10 cellular contexts compared by ENCODE assay signal in the genomic region with DNA sequence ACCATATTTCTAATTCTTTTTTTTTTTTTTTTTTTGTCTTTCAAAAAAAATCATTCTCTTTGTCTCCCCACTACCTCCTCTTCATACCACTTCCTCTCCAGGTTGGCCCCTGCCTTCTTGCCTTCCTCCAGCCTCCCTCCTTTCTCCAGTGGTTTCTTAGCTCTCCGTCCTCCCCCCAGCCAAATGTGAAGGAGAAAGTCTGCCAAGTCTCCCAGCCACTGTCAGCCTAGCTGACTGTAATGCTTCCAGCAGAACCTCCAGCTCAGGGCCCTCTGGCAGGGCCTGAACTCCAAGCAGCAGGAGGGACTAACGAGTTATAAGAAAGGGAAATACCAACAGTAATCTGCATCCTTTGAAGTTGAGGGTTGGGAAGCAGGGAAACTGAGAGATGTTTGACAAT. TPM values are rescaled to one million over a fixed set of nuclear protein-coding genes. Genes with fewer than 3 reads are reported as not detected.
DNase-seq lines count a peak whose midpoint lies in the region; ATAC-seq and TF ChIP-seq lines count a peak whose summit lies in the region.
"Had no signal": no experiment of that assay in that cellular context is flagged by ENCODE, and none has a peak within 500 bp of the region (broad histone marks: within the 10 kb centered on the region; RNA-seq: fewer than 3 reads in every experiment).

No MANE protein-coding gene starts in this region.

- 39% methylated on average over 2 of the region's 2 CpGs for whole genome bisulfite sequencing in smooth muscle cell (ENCODE audit: low lambda C conversion rate)

- peaks cover 22% of the 10 kb centered on the region for H3K4me1 Mint-ChIP-seq in GM23338
- peaks cover 0 to 2% of the 10 kb centered on the region in 2 donors for H3K4me1 Mint-ChIP-seq in natural killer cell treated with Interleukin-12 subunit alpha and Interleukin-12 subunit beta and Interleukin-15 and Interleukin-18, amount 100 ng/mL, for 72 hours (ENCODE audit: low read depth in 2 of 2)

- H4K20me1 ChIP-seq in GM23338 (replicated peaks; ENCODE audit: insufficient read depth) (no peaks in the 10 kb centered on the region), smooth muscle cell (ENCODE audit: low read depth) (no peaks in the 10 kb centered on the region)

- H3K9me3 ChIP-seq in ascending aorta (no peaks in the 10 kb centered on the region), smooth muscle cell (replicated peaks; ENCODE audit: low read depth) (no peaks in the 10 kb centered on the region)

- no peaks in the 10 kb centered on the region for H3K9me3 Mint-ChIP-seq in GM23338
- H3K9me3 Mint-ChIP-seq in natural killer cell treated with Interleukin-12 subunit alpha and Interleukin-12 subunit beta and Interleukin-15 and Interleukin-18, amount 100 ng/mL, for 72 hours = peaks cover 2% of the 10 kb centered on the region
- H3K9me3 Mint-ChIP-seq: nephron progenitor cell had no signal

- H3K4me1 ChIP-seq in GM23338 (ENCODE audit: insufficient read depth) (peaks cover 20% of the 10 kb centered on the region), ascending aorta (peaks cover 0 to 19% of the 10 kb centered on the region in 2 donors), smooth muscle cell (ENCODE audit: low read depth) (no peaks in the 10 kb centered on the region)

- H3K79me2 ChIP-seq in GM23338 (replicated peaks; ENCODE audit: insufficient read depth) (no peaks in the 10 kb centered on the region), smooth muscle cell (ENCODE audit: low read depth) (no peaks in the 10 kb centered on the region)

- H3K27ac Mint-ChIP-seq in GM23338 = no peak overlapping the region
- H3K27ac Mint-ChIP-seq in natural killer cell treated with Interleukin-12 subunit alpha and Interleukin-12 subunit beta and Interleukin-15 and Interleukin-18, amount 100 ng/mL, for 72 hours = no peak overlapping the region
- H3K27ac Mint-ChIP-seq: nephron progenitor cell had no signal

- H3K27me3 Mint-ChIP-seq in GM23338 (ENCODE audit: insufficient read depth, low read depth, poor library complexity) = no peaks in the 10 kb centered on the region
- H3K27me3 Mint-ChIP-seq in natural killer cell treated with Interleukin-12 subunit alpha and Interleukin-12 subunit beta and Interleukin-15 and Interleukin-18, amount 100 ng/mL, for 72 hours = peaks cover 7 to 9% of the 10 kb centered on the region in 2 donors

- H3K27me3 ChIP-seq in GM23338 (ENCODE audit: insufficient read depth) (no peaks in the 10 kb centered on the region), ascending aorta (no peaks in the 10 kb centered on the region), smooth muscle cell (ENCODE audit: low read depth) (no peaks in the 10 kb centered on the region)

- intact Hi-C loops in ascending aorta (cut with DNase I) = loop anchor here (5.0 kb wide), 1 partner anchor 35 kb away; a partner anchor contains a TSS

- TF ChIP-seq CTCF in GM23338 (conservative IDR thresholded peaks at IDR 0.05; ENCODE audit: low read depth in 2 of 2) (no peak), ascending aorta (IDR thresholded peaks at IDR 0.05) (no peak), smooth muscle cell (IDR thresholded peaks at IDR 0.05; ENCODE audit: borderline replicate concordance, insufficient read depth, poor library complexity, severe bottlenecking) (no peak)

- H2AFZ ChIP-seq in GM23338 (no peak overlapping the region), smooth muscle cell (ENCODE audit: low read depth) (peak overlapping the region; percentile 78)

- no peaks in the 10 kb centered on the region for H3K36me3 Mint-ChIP-seq in GM23338 (ENCODE audit: low read depth)
- H3K36me3 Mint-ChIP-seq in natural killer cell treated with Interleukin-12 subunit alpha and Interleukin-12 subunit beta and Interleukin-15 and Interleukin-18, amount 100 ng/mL, for 72 hours = no peaks in the 10 kb centered on the region

- H3K4me3 Mint-ChIP-seq in GM23338 = no peak overlapping the region
- no peak overlapping the region for H3K4me3 Mint-ChIP-seq in natural killer cell treated with Interleukin-12 subunit alpha and Interleukin-12 subunit beta and Interleukin-15 and Interleukin-18, amount 100 ng/mL, for 72 hours
- H3K4me3 Mint-ChIP-seq: nephron progenitor cell had no signal

- peak overlapping the region; percentile 76; the same call in 1 of the 2 replicates for H3K27ac ChIP-seq in GM23338 (ENCODE audit: low read depth)
- H3K27ac ChIP-seq in ascending aorta = peak overlapping the region; percentile 48 to 87
- peak overlapping the region; percentile 32 for H3K27ac ChIP-seq in smooth muscle cell (ENCODE audit: low read depth)

- no peaks in the 10 kb centered on the region for H3F3A ChIP-seq in GM23338 (replicated peaks; ENCODE audit: low read depth)
- peaks cover 17% of the 10 kb centered on the region for H3F3A ChIP-seq in smooth muscle cell (ENCODE audit: low read depth)

- no peak overlapping the region for H3K9ac ChIP-seq in smooth muscle cell (ENCODE audit: low read depth)

- DNase-seq in GM23338 (ENCODE audit: low spot score) (peak; percentile 69), ascending aorta (ENCODE audit: low spot score in 2 of 2) (peak in 1 of 2 donors; percentile 71), iPS DF 19.7 (ENCODE audit: low read depth, low spot score) (peak; percentile 45), smooth muscle cell (lab: John Stamatoyannopoulos, UW; ENCODE audit: unreplicated experiment) (no peak), OCI-M2 (lab: John Stamatoyannopoulos, UW; ENCODE audit: unreplicated experiment) (no peak)
- DNase-seq in natural killer cell treated with Interleukin-12 subunit alpha and Interleukin-12 subunit beta and Interleukin-15 and Interleukin-18, amount 100 ng/mL, for 72 hours (ENCODE audit: low spot score) = no peak
- DNase-seq: MM.1S, nephron progenitor cell had no signal

- H3K9me2 ChIP-seq in GM23338 (ENCODE audit: insufficient read depth) = no peaks in the 10 kb centered on the region

- H3K36me3 ChIP-seq in GM23338 (ENCODE audit: insufficient read depth) = no peaks in the 10 kb centered on the region
- H3K36me3 ChIP-seq in ascending aorta = no peaks in the 10 kb centered on the region
- no peaks in the 10 kb centered on the region for H3K36me3 ChIP-seq in smooth muscle cell (ENCODE audit: low read depth)

- H3K4me2 ChIP-seq in GM23338 (0 out of 2 replicates have a peak overlapping the region, but pooled peaks have one; percentile 50), smooth muscle cell (no peak overlapping the region)

- H3K4me3 ChIP-seq in GM23338 (no peak overlapping the region), ascending aorta (no peak overlapping the region), smooth muscle cell (no peak overlapping the region)

- ATAC-seq in GM23338 (peak; percentile 96), GM21390 (IDR thresholded peaks at IDR 0.05; ENCODE audit: unreplicated experiment) (no peak), GM19351 (IDR thresholded peaks at IDR 0.05; ENCODE audit: unreplicated experiment) (no peak)
- ATAC-seq in natural killer cell treated with Interleukin-12 subunit alpha and Interleukin-12 subunit beta and Interleukin-15 and Interleukin-18, amount 100 ng/mL, for 72 hours = no peak

RNA-seq across cellular contexts. Expression of a gene that starts 35.5 kb away (rescaled TPM):
- 2.1 and 2.2 TPM in 2 replicates for total RNA-seq in GM23338 (2014; rRNA removed; shearing (Covaris generic))
- polyA plus RNA-seq in GM23338 (2016; fragmentation: Nextera tagmentation; extraction: Ambion mirVana) (0.94 and 1.3 TPM in 2 replicates), smooth muscle cell (7.5 and 7.9 TPM in 2 replicates)
- total RNA-seq in ascending aorta (9.3 TPM), smooth muscle cell (23.0 and 31.8 TPM in 2 replicates)
- under 1 TPM in 1 of 2 donors, not detected in 1; 0.26 TPM for total RNA-seq in natural killer cell treated with Interleukin-12 subunit alpha and Interleukin-12 subunit beta and Interleukin-15 and Interleukin-18, amount 100 ng/mL, for 72 hours

Comparison
In these comparisons a context has a peak if more than half of its experiments do, and no peak if none do; other contexts are left out.
1. DNase-seq: peak in GM23338 (single experiment) and iPS DF 19.7 (single experiment); none in smooth muscle cell (single experiment), OCI-M2 (single experiment) and natural killer cell treated with Interleukin-12 subunit alpha and Interleukin-12 subunit beta and Interleukin-15 and Interleukin-18, amount 100 ng/mL, for 72 hours (single experiment).
2. Peak in every context shown above with its lines, with median percentiles within 50 percentile points of each other: H3K27ac ChIP-seq.